8 cellular contexts compared by ENCODE assay signal in the genomic region with DNA sequence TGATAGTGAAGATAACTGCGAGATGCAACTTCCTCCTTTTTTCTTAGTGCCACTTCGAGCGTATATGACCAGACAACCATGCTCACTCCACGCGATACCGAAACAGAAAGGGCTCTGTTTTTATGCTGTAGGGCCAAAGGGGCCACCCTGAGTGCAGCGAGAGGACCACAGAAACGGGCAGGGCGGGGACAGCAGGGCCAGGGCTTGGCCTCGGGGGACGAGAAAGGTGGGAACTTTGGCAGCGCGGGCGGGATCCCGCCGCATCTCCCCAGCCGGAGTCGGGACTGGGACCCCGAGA. TPM values are rescaled to one million over a fixed set of nuclear protein-coding genes. Genes with fewer than 3 reads are reported as not detected.
A peak's percentile ranks its signal among the peaks of the same experiment; 100 is the strongest.
DNase-seq lines count a peak whose midpoint lies in the region; ATAC-seq and TF ChIP-seq lines count a peak whose summit lies in the region.

No MANE protein-coding gene starts in this region.

- no peaks in the 10 kb centered on the region for H3K9me3 ChIP-seq in neutrophil

- H3K36me3 Mint-ChIP-seq in activated T-helper 2 cell treated with anti-CD3 and anti-CD28 coated beads, Interferon-gamma antibody, Interleukin-2, Interleukin-4, amounts not matched to agents 10 μg/mL and 5 μg/mL and 100 μg/mL, durations not matched to agents 14 hours and 24 hours and 36 hours (ENCODE audit: low read depth), result no peaks in the 10 kb centered on the region

- peak overlapping the region; percentile 92 for H3K4me3 Mint-ChIP-seq in activated T-helper 2 cell treated with anti-CD3 and anti-CD28 coated beads, Interferon-gamma antibody, Interleukin-2, Interleukin-4, amounts not matched to agents 10 μg/mL and 5 μg/mL and 100 μg/mL, durations not matched to agents 14 hours and 24 hours and 36 hours (ENCODE audit: low read depth)

- peaks cover 16% of the 10 kb centered on the region for H3K4me1 ChIP-seq in foreskin keratinocyte
- H3K4me1 ChIP-seq in neutrophil (ENCODE audit: control insufficient read depth in 1 of 2, insufficient read depth in 1 of 2, low read depth in 1 of 2, low read length in 1 of 2), result peaks cover 17 to 34% of the 10 kb centered on the region in 2 experiments

- intact Hi-C loops in activated T-helper 2 cell treated with anti-CD3 and anti-CD28 coated beads, Interferon-gamma antibody, Interleukin-2, Interleukin-4, amounts not matched to agents 10 μg/mL and 5 μg/mL and 100 μg/mL, durations not matched to agents 14 hours and 24 hours and 36 hours (cut with micrococcal nuclease), result loop anchor here (1.0 kb wide), 1 partner anchor 13 kb away; no protein-coding TSS in a partner anchor

- peak overlapping the region; percentile 96 for H3K27ac Mint-ChIP-seq in activated T-helper 2 cell treated with anti-CD3 and anti-CD28 coated beads, Interferon-gamma antibody, Interleukin-2, Interleukin-4, amounts not matched to agents 10 μg/mL and 5 μg/mL and 100 μg/mL, durations not matched to agents 14 hours and 24 hours and 36 hours

- POLR2A ChIA-PET in BJ (lab: Charles Lee) (no interaction called here), RWPE1 (lab: Yijun Ruan, JAX; ENCODE audit: low non-redundant PET) (no interaction called here)

- no peaks in the 10 kb centered on the region for H3K9me3 Mint-ChIP-seq in activated T-helper 2 cell treated with anti-CD3 and anti-CD28 coated beads, Interferon-gamma antibody, Interleukin-2, Interleukin-4, amounts not matched to agents 10 μg/mL and 5 μg/mL and 100 μg/mL, durations not matched to agents 14 hours and 24 hours and 36 hours

- H3K36me3 ChIP-seq in BJ (ENCODE audit: control insufficient read depth, insufficient read depth, low read length), result no peaks in the 10 kb centered on the region
- H3K36me3 ChIP-seq in neutrophil, result no peaks in the 10 kb centered on the region

- peaks cover 2% of the 10 kb centered on the region; the same call in 1 of the 2 replicates for H3K27me3 ChIP-seq in BJ (ENCODE audit: control insufficient read depth, insufficient read depth, low read length)
- peaks cover 8% of the 10 kb centered on the region for H3K27me3 ChIP-seq in foreskin keratinocyte
- H3K27me3 ChIP-seq in neutrophil, result peaks cover 36% of the 10 kb centered on the region

- CTCF ChIA-PET in BJ (lab: Yijun Ruan, JAX) (interaction anchor here (0.7 to 3.6 kb wide), 13 partner anchors 8 to 190 kb away, joined by 3 to 25 read pairs (median 3); no protein-coding TSS in a partner anchor), RWPE1 (lab: Yijun Ruan, JAX) (interaction anchor here (0.5 to 1.7 kb wide), 2 partner anchors 12 to 32 kb away, joined by 3 to 5 read pairs; no protein-coding TSS in a partner anchor)

- ATAC-seq in GM19395 (IDR thresholded peaks at IDR 0.05; ENCODE audit: unreplicated experiment) (peak; percentile 79), HG03457 (IDR thresholded peaks at IDR 0.05; ENCODE audit: unreplicated experiment) (peak; percentile 59), foreskin keratinocyte (peak; percentile 37)

- H3K27ac ChIP-seq in RWPE1 (peak overlapping the region; percentile 84), foreskin keratinocyte (no peak overlapping the region), neutrophil (peak overlapping the region; percentile 93)

- H3K27me3 Mint-ChIP-seq in activated T-helper 2 cell treated with anti-CD3 and anti-CD28 coated beads, Interferon-gamma antibody, Interleukin-2, Interleukin-4, amounts not matched to agents 10 μg/mL and 5 μg/mL and 100 μg/mL, durations not matched to agents 14 hours and 24 hours and 36 hours (ENCODE audit: low read depth), result peaks cover 20% of the 10 kb centered on the region

- peak overlapping the region; percentile 88 for H3K4me3 ChIP-seq in BJ (ENCODE audit: low read depth, low read length)
- peak overlapping the region; percentile 87 to 92 for H3K4me3 ChIP-seq in neutrophil (ENCODE audit: low read depth in 1 of 2, low read length in 1 of 2)

- DNase-seq in BJ (ENCODE audit: low read depth) (no peak), RWPE1 (ENCODE audit: low spot score) (no peak), foreskin keratinocyte (peak in 1 of 2 donors; percentile 54), ureter (ENCODE audit: low spot score) (peak; percentile 56)
- peak; percentile 76 for DNase-seq in activated T-helper 2 cell treated with anti-CD3 and anti-CD28 coated beads, Interferon-gamma antibody, Interleukin-2, Interleukin-4, amounts not matched to agents 10 μg/mL and 5 μg/mL and 100 μg/mL, durations not matched to agents 14 hours and 24 hours and 36 hours (ENCODE audit: low spot score)

- H3K4me1 Mint-ChIP-seq in activated T-helper 2 cell treated with anti-CD3 and anti-CD28 coated beads, Interferon-gamma antibody, Interleukin-2, Interleukin-4, amounts not matched to agents 10 μg/mL and 5 μg/mL and 100 μg/mL, durations not matched to agents 14 hours and 24 hours and 36 hours (ENCODE audit: low read depth), result peaks cover 22% of the 10 kb centered on the region

- TF ChIP-seq CTCF in BJ (IDR thresholded peaks at IDR 0.05; ENCODE audit: insufficient read depth, low read depth, low read length) (no peak), RWPE1 (conservative IDR thresholded peaks at IDR 0.05; ENCODE audit: low read depth) (no peak), foreskin keratinocyte (conservative IDR thresholded peaks at IDR 0.05) (no peak), neutrophil (IDR thresholded peaks at IDR 0.05) (no peak)

RNA-seq across cellular contexts. Expression of a gene that starts 0.5 kb away (rescaled TPM):
- polyA plus RNA-seq in BJ (2011; rRNA removed) (6.0 and 13.5 TPM in 2 replicates), foreskin keratinocyte (3.1 and 3.3 TPM in 2 replicates)
- 30.9 and 38.2 TPM in 2 replicates for polyA minus RNA-seq in BJ (2011; rRNA and poly(A)+ RNA removed)
- 53.3 and 57.4 TPM in 2 replicates for total RNA-seq in activated T-helper 2 cell treated with anti-CD3 and anti-CD28 coated beads, Interferon-gamma antibody, Interleukin-2, Interleukin-4, amounts not matched to agents 10 μg/mL and 5 μg/mL and 100 μg/mL, durations not matched to agents 14 hours and 24 hours and 36 hours
- total RNA-seq in foreskin keratinocyte (14.3 and 17.8 TPM in 2 replicates), ureter (166 TPM)

RNA-seq across cellular contexts. Expression of a gene that starts 7.0 kb away (rescaled TPM):
- polyA plus RNA-seq in BJ (2011; rRNA removed), result not detected in 2 replicates
- polyA minus RNA-seq in BJ (2011; rRNA and poly(A)+ RNA removed), result not detected in 2 replicates
- not detected in 2 replicates for total RNA-seq in activated T-helper 2 cell treated with anti-CD3 and anti-CD28 coated beads, Interferon-gamma antibody, Interleukin-2, Interleukin-4, amounts not matched to agents 10 μg/mL and 5 μg/mL and 100 μg/mL, durations not matched to agents 14 hours and 24 hours and 36 hours
- total RNA-seq in foreskin keratinocyte, result not detected in 2 replicates
- not detected in 2 replicates for polyA plus RNA-seq in foreskin keratinocyte
- total RNA-seq in ureter, result 0.49 TPM

Comparison
In these comparisons a context has a peak if more than half of its experiments do, and no peak if none do; other contexts are left out.
1. DNase-seq: peak in activated T-helper 2 cell treated with anti-CD3 and anti-CD28 coated beads, Interferon-gamma antibody, Interleukin-2, Interleukin-4, amounts not matched to agents 10 μg/mL and 5 μg/mL and 100 μg/mL, durations not matched to agents 14 hours and 24 hours and 36 hours (single experiment) and ureter (single experiment); none in BJ (single experiment) and RWPE1 (single experiment).
2. Peak in every context shown above with its lines, with median percentiles within 50 percentile points of each other: ATAC-seq.